In the genomic region with DNA sequence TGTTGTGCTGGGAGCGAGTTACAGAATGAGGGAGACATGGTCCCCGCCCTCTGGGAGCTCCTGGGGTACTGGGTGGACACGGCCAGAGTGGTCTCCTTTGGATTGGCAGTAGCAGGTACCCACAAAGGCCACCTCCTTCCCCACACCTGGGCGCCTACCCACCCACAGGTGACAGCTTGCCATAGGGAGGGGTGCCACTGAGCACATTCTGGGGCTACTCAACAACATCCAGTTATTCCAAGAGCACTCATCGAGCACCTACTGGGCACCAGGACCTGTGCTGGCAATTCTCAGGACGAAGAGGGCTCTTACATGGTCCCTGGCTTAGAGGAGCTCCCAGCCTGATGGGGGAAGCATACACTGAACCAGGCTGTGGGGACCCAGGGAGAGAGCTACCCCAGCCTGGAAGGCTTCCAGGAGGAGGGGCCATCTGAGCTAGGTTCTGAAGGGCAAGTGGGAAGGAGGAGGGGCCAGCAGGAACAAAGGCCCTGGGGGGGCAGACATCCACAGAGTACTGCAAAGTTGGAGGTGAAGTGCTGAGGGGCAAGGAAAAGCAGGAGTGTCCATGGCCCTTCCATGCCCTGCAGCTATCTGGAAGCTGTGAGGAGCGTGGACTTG, we compare ENCODE assay signal across 19 cellular contexts. TPM values are rescaled to one million over a fixed set of nuclear protein-coding genes. Genes with fewer than 3 reads are reported as not detected.
DNase-seq lines count a peak whose midpoint lies in the region; ATAC-seq and TF ChIP-seq lines count a peak whose summit lies in the region.
"Had no signal": no experiment of that assay in that cellular context is flagged by ENCODE, and none has a peak within 500 bp of the region (broad histone marks: within the 10 kb centered on the region; RNA-seq: fewer than 3 reads in every experiment).

No MANE protein-coding gene starts in this region.

- POLR2A ChIA-PET in HEK293 (lab: Yijun Ruan, JAX): interaction anchor here (1.3 kb wide), 1 partner anchor 22 kb away, joined by 4 read pairs; a partner anchor contains a TSS

- H3K4me1 Mint-ChIP-seq in activated CD4-positive, alpha-beta T cell treated with anti-CD3 and anti-CD28 coated beads, Interleukin-2, amount 10 ng/mL, durations not matched to agents 24 days and 14 days: peaks cover 9% of the 10 kb centered on the region
- H3K4me1 Mint-ChIP-seq in natural killer cell treated with Interleukin-12 subunit alpha and Interleukin-12 subunit beta and Interleukin-15 and Interleukin-18, amount 100 ng/mL, for 72 hours (ENCODE audit: low read depth in 2 of 2): peaks cover 4 to 29% of the 10 kb centered on the region in 2 donors

- H3K36me3 Mint-ChIP-seq in activated CD4-positive, alpha-beta T cell treated with anti-CD3 and anti-CD28 coated beads, Interleukin-2, amount 10 ng/mL, durations not matched to agents 24 days and 14 days (ENCODE audit: low read depth): peaks cover 39% of the 10 kb centered on the region
- peaks cover 8% of the 10 kb centered on the region for H3K36me3 Mint-ChIP-seq in natural killer cell treated with Interleukin-12 subunit alpha and Interleukin-12 subunit beta and Interleukin-15 and Interleukin-18, amount 100 ng/mL, for 72 hours

- H3K4me3 ChIP-seq in HEK293 (ENCODE audit: low read depth, low read length) (no peak overlapping the region), stomach (no peak overlapping the region)
- H3K4me3 ChIP-seq: PC-9, thyroid gland had no signal

- TF ChIP-seq POLR2A in stomach (IDR thresholded peaks at IDR 0.05): no peak

- no peak for DNase-seq in activated CD4-positive, alpha-beta T cell treated with anti-CD3 and anti-CD28 coated beads, Interleukin-2, amount 10 ng/mL, durations not matched to agents 24 days and 14 days
- DNase-seq in activated CD4-positive, alpha-beta T cell treated with anti-CD3 and anti-CD28 coated beads for 1 hour: no peak
- no peak for DNase-seq in natural killer cell treated with Interleukin-12 subunit alpha and Interleukin-12 subunit beta and Interleukin-15 and Interleukin-18, amount 100 ng/mL, for 72 hours (ENCODE audit: low spot score)
- DNase-seq in stomach (no peak), MV-4-11 (lab: John Stamatoyannopoulos, UW) (no peak)
- DNase-seq: ACHN; activated CD4-positive, alpha-beta T cell treated with anti-CD3 and anti-CD28 coated beads for 36 hours; activated effector memory CD4-positive, alpha-beta T cell treated with Interleukin-2 at 50 U/mL for 16 hours; C1 segment of cervical spinal cord; DMS79; NCI-H1105; occipital lobe; right cardiac atrium; stimulated activated CD4-positive, alpha-beta T cell treated with anti-CD3 and anti-CD28 coated beads, Interleukin-15, amount 100 ng/mL, for 24 hours had no signal

- TF ChIP-seq EP300 in stomach (IDR thresholded peaks at IDR 0.05): no peak

- H3K36me3 ChIP-seq in HEK293 (ENCODE audit: control insufficient read depth in 2 of 2, insufficient read depth in 1 of 2, low read length in 2 of 2) (peaks cover 6 to 52% of the 10 kb centered on the region in 2 experiments; a peak in 1 of 3 replicates), stomach (peaks cover 27 to 64% (median 51%) of the 10 kb centered on the region in 4 donors)

- peak overlapping the region; percentile 21 for H3K27ac Mint-ChIP-seq in activated CD4-positive, alpha-beta T cell treated with anti-CD3 and anti-CD28 coated beads, Interleukin-2, amount 10 ng/mL, durations not matched to agents 24 days and 14 days
- peak overlapping the region; percentile 26 to 41 for H3K27ac Mint-ChIP-seq in natural killer cell treated with Interleukin-12 subunit alpha and Interleukin-12 subunit beta and Interleukin-15 and Interleukin-18, amount 100 ng/mL, for 72 hours

- intact Hi-C loops in activated CD4-positive, alpha-beta T cell treated with anti-CD3 and anti-CD28 coated beads, Interleukin-2, amount 10 ng/mL, durations not matched to agents 24 days and 14 days (cut with micrococcal nuclease): no loop called here
- intact Hi-C loops in stomach (cut with DNase I; ENCODE audit: low total_unique reads): no loop called here

- CTCF ChIA-PET in HEK293 (lab: Yijun Ruan, JAX): interaction anchor here (0.6 to 1.5 kb wide), 2 partner anchors 40 to 42 kb away, joined by 3 to 4 read pairs; no protein-coding TSS in a partner anchor

- H3K27me3 ChIP-seq in stomach: no peaks in the 10 kb centered on the region
- H3K27me3 ChIP-seq: thyroid gland had no signal

- no peak overlapping the region for H3K27ac ChIP-seq in HEK293 (ENCODE audit: extremely low read depth, low read depth, low read length)
- H3K27ac ChIP-seq in angular gyrus (ENCODE audit: low read depth, low read length): peak overlapping the region; percentile 32
- peak overlapping the region in 2 of 5 donors; percentile 3 to 87 for H3K27ac ChIP-seq in stomach
- H3K27ac ChIP-seq: PC-9, thyroid gland had no signal

- H3K4me1 ChIP-seq in HEK293 (ENCODE audit: control insufficient read depth, insufficient read depth, low read length) (no peaks in the 10 kb centered on the region), stomach (peaks cover 26 to 41% (median 32%) of the 10 kb centered on the region in 4 donors)

- WGBS in stomach, 5 donors: 90 to 95% (median 94%) methylated on average over 7 of the region's 7 CpGs

- no peak for ATAC-seq in natural killer cell treated with Interleukin-12 subunit alpha and Interleukin-12 subunit beta and Interleukin-15 and Interleukin-18, amount 100 ng/mL, for 72 hours
- no peak for ATAC-seq in GM18498 (IDR thresholded peaks at IDR 0.05; ENCODE audit: unreplicated experiment)
- ATAC-seq: activated CD4-positive, alpha-beta T cell treated with anti-CD3 and anti-CD28 coated beads for 36 hours; right cardiac atrium had no signal

- H3K4me3 Mint-ChIP-seq in activated CD4-positive, alpha-beta T cell treated with anti-CD3 and anti-CD28 coated beads, Interleukin-2, amount 10 ng/mL, durations not matched to agents 24 days and 14 days: no peak overlapping the region
- no peak overlapping the region for H3K4me3 Mint-ChIP-seq in natural killer cell treated with Interleukin-12 subunit alpha and Interleukin-12 subunit beta and Interleukin-15 and Interleukin-18, amount 100 ng/mL, for 72 hours
- H3K4me3 Mint-ChIP-seq: activated CD4-positive, alpha-beta T cell treated with anti-CD3 and anti-CD28 coated beads for 36 hours had no signal

- H3K9me3 ChIP-seq in HEK293 (ENCODE audit: control insufficient read depth, insufficient read depth, low read depth, low read length) (no peaks in the 10 kb centered on the region), stomach (no peaks in the 10 kb centered on the region)
- H3K9me3 ChIP-seq: thyroid gland had no signal

- TF ChIP-seq CTCF in HEK293 (tag by site-specific recombination; IDR thresholded peaks at IDR 0.05): no peak
- TF ChIP-seq CTCF in stomach (IDR thresholded peaks at IDR 0.05): no peak

- H3K27me3 Mint-ChIP-seq in activated CD4-positive, alpha-beta T cell treated with anti-CD3 and anti-CD28 coated beads, Interleukin-2, amount 10 ng/mL, durations not matched to agents 24 days and 14 days: no peaks in the 10 kb centered on the region
- no peaks in the 10 kb centered on the region for H3K27me3 Mint-ChIP-seq in natural killer cell treated with Interleukin-12 subunit alpha and Interleukin-12 subunit beta and Interleukin-15 and Interleukin-18, amount 100 ng/mL, for 72 hours
- H3K27me3 Mint-ChIP-seq: activated CD4-positive, alpha-beta T cell treated with anti-CD3 and anti-CD28 coated beads for 36 hours had no signal

- H3K9me3 Mint-ChIP-seq in activated CD4-positive, alpha-beta T cell treated with anti-CD3 and anti-CD28 coated beads, Interleukin-2, amount 10 ng/mL, durations not matched to agents 24 days and 14 days: no peaks in the 10 kb centered on the region
- H3K9me3 Mint-ChIP-seq in natural killer cell treated with Interleukin-12 subunit alpha and Interleukin-12 subunit beta and Interleukin-15 and Interleukin-18, amount 100 ng/mL, for 72 hours: no peaks in the 10 kb centered on the region

TF ChIP-seq in HEK293, 187 proteins besides CTCF, POLR2A, EP300 and RAD21:
- TF ChIP-seq MZF1 (tag by site-specific recombination; IDR thresholded peaks at IDR 0.05; ENCODE audit: borderline replicate concordance): no peak
- peak; percentile 87 for TF ChIP-seq GLIS1 (tag by site-specific recombination; IDR thresholded peaks at IDR 0.05)

RNA-seq across cellular contexts. Expression of a gene that starts 22.0 kb away (rescaled TPM):
- total RNA-seq in activated CD4-positive, alpha-beta T cell treated with anti-CD3 and anti-CD28 coated beads, Interleukin-2, amount 10 ng/mL, durations not matched to agents 24 days and 14 days: 158 and 162 TPM in 2 replicates
- total RNA-seq in natural killer cell treated with Interleukin-12 subunit alpha and Interleukin-12 subunit beta and Interleukin-15 and Interleukin-18, amount 100 ng/mL, for 72 hours: 100 to 1,000 TPM; 109 to 158 TPM
- 100 to 1,000 TPM in 1 of 5 donors, 10 to 100 TPM in 4; 24.8 to 111 (median 47.2) TPM for total RNA-seq in stomach
- 10 to 100 TPM; 47.6 to 57.7 (median 54.2) TPM for polyA plus RNA-seq in stomach

RNA-seq across cellular contexts. Expression of a gene that starts 22.1 kb away (rescaled TPM):
- 10.1 and 11.3 TPM in 2 replicates for total RNA-seq in activated CD4-positive, alpha-beta T cell treated with anti-CD3 and anti-CD28 coated beads, Interleukin-2, amount 10 ng/mL, durations not matched to agents 24 days and 14 days
- 10 to 100 TPM in 1 of 2 donors, 1 to 10 TPM in 1; 7.1 to 12.0 TPM for total RNA-seq in natural killer cell treated with Interleukin-12 subunit alpha and Interleukin-12 subunit beta and Interleukin-15 and Interleukin-18, amount 100 ng/mL, for 72 hours
- 10 to 100 TPM in 2 of 5 donors, 1 to 10 TPM in 3; 1.8 to 10.7 (median 8.5) TPM for total RNA-seq in stomach
- 1 to 10 TPM; 1.2 to 2.8 (median 2.1) TPM for polyA plus RNA-seq in stomach
